Comparison of ENCODE assay signal across 3 cellular contexts in the genomic region with DNA sequence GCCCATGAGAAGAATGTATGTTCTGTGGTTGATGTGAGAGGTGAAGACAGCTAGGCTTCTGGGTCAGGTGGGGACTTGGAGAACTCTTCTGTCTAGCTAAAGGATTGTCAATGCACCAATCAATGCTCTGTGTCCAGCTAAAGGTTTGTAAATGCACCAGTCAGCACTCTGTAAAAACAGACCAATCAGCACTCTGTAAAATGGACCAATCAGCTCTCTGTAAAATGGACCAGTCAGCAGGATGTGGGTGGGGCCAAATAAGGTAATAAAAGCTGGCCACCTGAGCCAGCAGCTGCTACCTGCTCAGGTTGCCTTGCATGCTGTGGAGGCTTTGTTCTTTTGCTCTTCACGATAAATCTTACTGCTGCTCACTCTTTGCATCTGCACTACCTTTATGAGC.
TF ChIP-seq lines count a peak whose summit lies in the region.

No MANE protein-coding gene starts in this region.

TF ChIP-seq in A549, 52 proteins besides CTCF, POLR2A, EP300 and RAD21:
- peak; percentile 70 for TF ChIP-seq MAFK (IDR thresholded peaks at IDR 0.05; ENCODE audit: partially characterized antibody)

TF ChIP-seq in K562, 482 proteins besides CTCF, POLR2A, EP300 and RAD21:
- peak; percentile 6; the same call in 1 of the 2 replicates for TF ChIP-seq C11orf30 (IDR thresholded peaks at IDR 0.05; ENCODE audit: low read depth)
- peak; percentile 13; the same call in 1 of the 2 replicates for TF ChIP-seq ZNF316 (IDR thresholded peaks at IDR 0.05)

TF ChIP-seq in HepG2, 621 proteins besides CTCF, POLR2A, EP300 and RAD21:
- TF ChIP-seq MAFF (IDR thresholded peaks at IDR 0.05; ENCODE audit: low read depth, low read length) (peak; percentile 57; the same call in 1 of the 2 replicates), MAFK (conservative IDR thresholded peaks at IDR 0.05 in 1 of 2, IDR thresholded peaks at IDR 0.05 in 1 of 2; ENCODE audit: low read length in 2 of 2) (peak; percentile 26 to 45; a peak in 2 of 4 replicates)
